ENCODE assay signal across 2 cellular contexts in genomic region chr10:126890797-126891196, GRCh38. TPM values are rescaled to one million over a fixed set of nuclear protein-coding genes. Genes with fewer than 3 reads are reported as not detected.
"Had no signal": no experiment of that assay in that cellular context is flagged by ENCODE, and none has a peak within 500 bp of the region (broad histone marks: within the 10 kb centered on the region; RNA-seq: fewer than 3 reads in every experiment).

No MANE protein-coding gene starts in this region.

RNA-seq across cellular contexts. Expression of gene DOCK1, which starts 14.4 kb away (rescaled TPM):
- total RNA-seq: activated B cell treated with CpG ODN at 0.5 μM for 24 hours; activated CD8-positive, alpha-beta T cell treated with anti-CD3 and anti-CD28 coated beads, Interleukin-2, amount 10 ng/mL, durations not matched to agents 7 days and 5 days had no signal
